1 cellular context compared by ENCODE assay signal in genomic region chr12:116196752-116197718, GRCh38.
A peak's percentile ranks its signal among the peaks of the same experiment; 100 is the strongest.
TF ChIP-seq lines count a peak whose summit lies in the region.

No MANE protein-coding gene starts in this region.

TF ChIP-seq in K562, 482 proteins besides CTCF, POLR2A, EP300 and RAD21 (continued from another document and continues in another):
- peak; percentile 70 for TF ChIP-seq PRDM10 (IDR thresholded peaks at IDR 0.05; ENCODE audit: partially characterized antibody)
- TF ChIP-seq NEUROD1 (IDR thresholded peaks at IDR 0.05; ENCODE audit: borderline replicate concordance, low read depth, low read length, partially characterized antibody), result peak; percentile 57
- TF ChIP-seq ZNF133 (CRISPR knock-in tag; IDR thresholded peaks at IDR 0.05), result no peak
- TF ChIP-seq SIN3A (IDR thresholded peaks at IDR 0.05; ENCODE audit: borderline replicate concordance in 2 of 2, control insufficient read depth in 1 of 2, low read depth in 2 of 2, low read length in 2 of 2), result no peak
- 0 out of 2 replicates have a peak, but pooled peaks have one; percentile 18 for TF ChIP-seq ZNF311 (CRISPR knock-in tag; IDR thresholded peaks at IDR 0.05)
- TF ChIP-seq ZHX1 (conservative IDR thresholded peaks at IDR 0.05; ENCODE audit: low read length), result no peak
- TF ChIP-seq BCOR (IDR thresholded peaks at IDR 0.05), result peak; percentile 98
- TF ChIP-seq IRF9 (tag; IDR thresholded peaks at IDR 0.05), result no peak
- TF ChIP-seq ZNF347 (CRISPR knock-in tag; IDR thresholded peaks at IDR 0.05; ENCODE audit: low read depth), result no peak
- no peak for TF ChIP-seq POLR3A (IDR thresholded peaks at IDR 0.05; ENCODE audit: borderline replicate concordance, extremely low read depth, insufficient read depth, insufficient read length)
- TF ChIP-seq MEF2D (tag; conservative IDR thresholded peaks at IDR 0.05; ENCODE audit: low read depth), result peak; percentile 74
- TF ChIP-seq ZBTB17 (CRISPR knock-in tag; IDR thresholded peaks at IDR 0.05), result no peak; the same call in 1 of the 2 replicates
- peak; percentile 19; the same call in 1 of the 2 replicates for TF ChIP-seq LARP7 (IDR thresholded peaks at IDR 0.05)
- peak; percentile 68; the same call in 1 of the 2 replicates for TF ChIP-seq JUND (IDR thresholded peaks at IDR 0.05; ENCODE audit: borderline replicate concordance, low read depth, low read length)
- TF ChIP-seq JUND (tag; IDR thresholded peaks at IDR 0.05; ENCODE audit: borderline replicate concordance, low read depth, low read length), result peak; percentile 54; the same call in 1 of the 3 replicates
- TF ChIP-seq TRIM24 (IDR thresholded peaks at IDR 0.05), result peak; percentile 99
- TF ChIP-seq ZNF707 (CRISPR knock-in tag; conservative IDR thresholded peaks at IDR 0.05), result no peak
- TF ChIP-seq FOXK2 (conservative IDR thresholded peaks at IDR 0.05 in 1 of 2, IDR thresholded peaks at IDR 0.05 in 1 of 2; ENCODE audit: low read depth in 2 of 2), result peak; percentile 76 to 80; a peak in 2 of 4 replicates
- peak; percentile 100 for TF ChIP-seq CBFA2T3 (IDR thresholded peaks at IDR 0.05)
- peak; percentile 39; the same call in 1 of the 2 replicates for TF ChIP-seq NFIX (CRISPR knock-in tag; IDR thresholded peaks at IDR 0.05; ENCODE audit: low read depth)
- peak; percentile 55; the same call in 1 of the 2 replicates for TF ChIP-seq CBX5 (IDR thresholded peaks at IDR 0.05; ENCODE audit: borderline replicate concordance, low read depth)
- TF ChIP-seq HOMEZ (CRISPR knock-in tag; IDR thresholded peaks at IDR 0.05), result no peak
- TF ChIP-seq TEAD4 (IDR thresholded peaks at IDR 0.05; ENCODE audit: low read length), result peak; percentile 99
- TF ChIP-seq TEAD4 (CRISPR knock-in tag; IDR thresholded peaks at IDR 0.05; ENCODE audit: borderline replicate concordance), result no peak
- TF ChIP-seq ETV1 (tag; conservative IDR thresholded peaks at IDR 0.05; ENCODE audit: low read depth), result no peak
- TF ChIP-seq PCBP1 (IDR thresholded peaks at IDR 0.05; ENCODE audit: low read depth, low read length, poor library complexity, severe bottlenecking), result no peak
- peak in 1 of 2 experiments; percentile 85; a peak in 2 of 4 replicates for TF ChIP-seq ZNF639 (CRISPR knock-in tag; conservative IDR thresholded peaks at IDR 0.05 in 1 of 2, IDR thresholded peaks at IDR 0.05 in 1 of 2)
- TF ChIP-seq GABPB1 (CRISPR knock-in tag; IDR thresholded peaks at IDR 0.05), result no peak
- TF ChIP-seq MTF1 (CRISPR knock-in tag; IDR thresholded peaks at IDR 0.05; ENCODE audit: borderline replicate concordance), result no peak
- peak; percentile 96 for TF ChIP-seq HDAC3 (IDR thresholded peaks at IDR 0.05; ENCODE audit: borderline replicate concordance, partially characterized antibody)
- peak; percentile 46; the same call in 1 of the 2 replicates for TF ChIP-seq TRIM25 (IDR thresholded peaks at IDR 0.05; ENCODE audit: borderline replicate concordance)
- no peak for TF ChIP-seq CREB3 (tag; conservative IDR thresholded peaks at IDR 0.05; ENCODE audit: low read depth)
- TF ChIP-seq STAT5A (IDR thresholded peaks at IDR 0.05; ENCODE audit: borderline replicate concordance, low read length), result peak; percentile 97
- peak; percentile 83 for TF ChIP-seq BRD9 (IDR thresholded peaks at IDR 0.05; ENCODE audit: low read depth, partially characterized antibody)
- TF ChIP-seq ZNF212 (CRISPR knock-in tag; IDR thresholded peaks at IDR 0.05), result no peak
- TF ChIP-seq ZFPM2 (CRISPR knock-in tag; IDR thresholded peaks at IDR 0.05), result no peak
- TF ChIP-seq RBM34 (IDR thresholded peaks at IDR 0.05; ENCODE audit: borderline replicate concordance, insufficient read depth, low read length), result no peak
- TF ChIP-seq ZFX (CRISPR knock-in tag; IDR thresholded peaks at IDR 0.05), result no peak
- TF ChIP-seq EHMT2 (IDR thresholded peaks at IDR 0.05), result peak; percentile 90
- no peak for TF ChIP-seq ZNF699 (CRISPR knock-in tag; IDR thresholded peaks at IDR 0.05; ENCODE audit: insufficient replicate concordance)
- peak; percentile 89 for TF ChIP-seq TRIM28 (IDR thresholded peaks at IDR 0.05)
- no peak for TF ChIP-seq U2AF1 (optimal IDR thresholded peaks at IDR 0.05; ENCODE audit: low read depth, low read length)
- TF ChIP-seq TBP (optimal IDR thresholded peaks at IDR 0.05; ENCODE audit: low read depth, low read length), result peak; percentile 40
- TF ChIP-seq LCOR (CRISPR knock-in tag; IDR thresholded peaks at IDR 0.05), result peak; percentile 89; the same call in 1 of the 2 replicates
- no peak for TF ChIP-seq ZNF184 (CRISPR knock-in tag; IDR thresholded peaks at IDR 0.05)
- TF ChIP-seq SMARCA4 (IDR thresholded peaks at IDR 0.05), result peak; percentile 99
- TF ChIP-seq ZNF512 (tag; IDR thresholded peaks at IDR 0.05), result no peak
- no peak for TF ChIP-seq E2F4 (CRISPR knock-in tag; IDR thresholded peaks at IDR 0.05; ENCODE audit: low read depth)
- peak; percentile 95; the same call in 1 of the 2 replicates for TF ChIP-seq ZNF395 (CRISPR knock-in tag; IDR thresholded peaks at IDR 0.05)
